Comparison of ENCODE assay signal across 9 cellular contexts in the genomic region with DNA sequence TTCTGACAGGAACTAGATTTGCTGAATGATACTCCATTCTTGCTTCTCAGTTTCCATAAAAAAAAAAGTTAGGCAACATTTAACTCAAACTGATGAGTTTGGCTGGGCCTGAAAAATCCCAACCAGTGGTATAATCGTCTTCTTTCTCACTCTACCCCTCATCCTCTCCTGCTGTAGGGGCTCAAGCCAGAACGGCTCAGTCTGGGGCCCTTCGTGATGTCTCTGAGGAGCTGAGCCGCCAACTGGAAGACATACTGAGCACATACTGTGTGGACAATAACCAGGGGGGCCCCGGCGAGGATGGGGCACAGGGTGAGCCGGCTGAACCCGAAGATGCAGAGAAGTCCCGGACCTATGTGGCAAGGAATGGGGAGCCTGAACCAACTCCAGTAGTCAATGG. TPM values are rescaled to one million over a fixed set of nuclear protein-coding genes. Genes with fewer than 3 reads are reported as not detected.
A peak's percentile ranks its signal among the peaks of the same experiment; 100 is the strongest.
DNase-seq lines count a peak whose midpoint lies in the region; ATAC-seq and TF ChIP-seq lines count a peak whose summit lies in the region.
"Had no signal": no experiment of that assay in that cellular context is flagged by ENCODE, and none has a peak within 500 bp of the region (broad histone marks: within the 10 kb centered on the region; RNA-seq: fewer than 3 reads in every experiment).

No MANE protein-coding gene starts in this region.

- peak overlapping the region; percentile 95 for H3K27ac Mint-ChIP-seq in HFFc6
- peak overlapping the region; percentile 94 to 99 (median 98) for H3K27ac Mint-ChIP-seq in brain

- H3K27ac ChIP-seq in 22Rv1 (peak overlapping the region; percentile 90), mucosa of rectum (ENCODE audit: low read depth in 2 of 2, low read length in 2 of 2) (no peak overlapping the region)

- H3K9ac ChIP-seq in mucosa of rectum (ENCODE audit: low read depth in 1 of 2, low read length in 2 of 2), result peak overlapping the region; percentile 86 to 91

- H3K4me3 ChIP-seq in mucosa of rectum (ENCODE audit: low read length in 2 of 2), result peak overlapping the region; percentile 84 to 86

- peaks cover 10% of the 10 kb centered on the region for H3K27me3 Mint-ChIP-seq in HFFc6 (ENCODE audit: insufficient read depth)
- H3K27me3 Mint-ChIP-seq in brain, result peaks cover 7% of the 10 kb centered on the region

- ATAC-seq in GM21367 (IDR thresholded peaks at IDR 0.05; ENCODE audit: unreplicated experiment) (no peak), GM19397 (IDR thresholded peaks at IDR 0.05; ENCODE audit: unreplicated experiment) (no peak)

- no peaks in the 10 kb centered on the region for H3K27me3 ChIP-seq in mucosa of rectum (ENCODE audit: control insufficient read depth in 2 of 2, insufficient read depth in 2 of 2, low read length in 2 of 2)

- H3K4me1 ChIP-seq in mucosa of rectum (ENCODE audit: control insufficient read depth in 2 of 2, insufficient read depth in 2 of 2, low read length in 2 of 2), result peaks cover 22 to 28% of the 10 kb centered on the region in 2 donors

- no peaks in the 10 kb centered on the region for H3K9me3 Mint-ChIP-seq in HFFc6
- no peaks in the 10 kb centered on the region for H3K9me3 Mint-ChIP-seq in brain

- H3K4me3 Mint-ChIP-seq in HFFc6 (peak overlapping the region; percentile 97), brain (peak overlapping the region; percentile 92 to 97 (median 97))

- in situ Hi-C loops in GM13976 (cut with MboI; ENCODE audit: low sequenced_read_pairs, unreplicated experiment), result no loop called here

- peaks cover 22 to 24% of the 10 kb centered on the region in 2 donors for H3K36me3 ChIP-seq in mucosa of rectum (ENCODE audit: control insufficient read depth in 2 of 2, insufficient read depth in 2 of 2, low read length in 2 of 2)

- H3K36me3 Mint-ChIP-seq in HFFc6 (ENCODE audit: low read depth) (peaks cover 41% of the 10 kb centered on the region), brain (peaks cover 45% of the 10 kb centered on the region)

- TF ChIP-seq CTCF in 22Rv1 (IDR thresholded peaks at IDR 0.05) (no peak), HFFc6 (IDR thresholded peaks at IDR 0.05) (no peak), brain (conservative IDR thresholded peaks at IDR 0.05) (no peak), GM13976 (IDR thresholded peaks at IDR 0.05; ENCODE audit: borderline replicate concordance, control extremely low read depth, extremely low read depth, insufficient read depth, missing control alignments) (no peak)

- H3K9me3 ChIP-seq in mucosa of rectum (ENCODE audit: control insufficient read depth in 2 of 2, low read length in 2 of 2), result no peaks in the 10 kb centered on the region

- H3K4me1 Mint-ChIP-seq in HFFc6 (ENCODE audit: low read depth) (peaks cover 53% of the 10 kb centered on the region), brain (peaks cover 60% of the 10 kb centered on the region)

- DNase-seq in HFFc6 (no peak), GM19240 (ENCODE audit: insufficient read length, low spot score) (no peak), GM13976 (ENCODE audit: low spot score) (no peak)

RNA-seq across cellular contexts. Expression of gene TXLNA, which starts 1.6 kb away (rescaled TPM):
- total RNA-seq in HFFc6 (2021; fragmentation: NEBNext Ultra II Directional; extraction: Animal tissue kit (Norgen Biotek cat#: 25700)), result 10 to 100 TPM; 89.4 to 95.2 (median 93.0) TPM
- 36.3 TPM for polyA plus RNA-seq in brain (ENCODE audit: insufficient read depth, low read depth, low replicate concordance)

RNA-seq across cellular contexts. Expression of gene CCDC28B, which starts 19.3 kb away (rescaled TPM):
- 10 to 100 TPM; 12.5 to 15.7 (median 15.3) TPM for total RNA-seq in HFFc6 (2021; fragmentation: NEBNext Ultra II Directional; extraction: Animal tissue kit (Norgen Biotek cat#: 25700))
- polyA plus RNA-seq in brain (ENCODE audit: insufficient read depth, low read depth, low replicate concordance), result 104 TPM

RNA-seq across cellular contexts. Expression of gene IQCC, which starts 24.4 kb away (rescaled TPM):
- 1 to 10 TPM in 5 of 6 experiments, under 1 TPM in 1; 0.81 to 2.4 (median 2.2) TPM for total RNA-seq in HFFc6 (2021; fragmentation: NEBNext Ultra II Directional; extraction: Animal tissue kit (Norgen Biotek cat#: 25700))
- 8.3 TPM for polyA plus RNA-seq in brain (ENCODE audit: insufficient read depth, low read depth, low replicate concordance)

RNA-seq across cellular contexts. Expression of gene DCDC2B, which starts 27.8 kb away (rescaled TPM):
- not detected for total RNA-seq in HFFc6 (2021; fragmentation: NEBNext Ultra II Directional; extraction: Animal tissue kit (Norgen Biotek cat#: 25700))
- not detected for polyA plus RNA-seq in brain (ENCODE audit: insufficient read depth, low read depth, low replicate concordance)
- total RNA-seq: T-helper 2 cell treated with Interferon-gamma antibody and Interleukin-4, amounts not matched to agents 100 ng/mL and 5 ng/mL, for 36 hours had no signal

RNA-seq across cellular contexts. Expression of gene TMEM234, which starts 41.1 kb away (rescaled TPM):
- total RNA-seq in HFFc6 (2021; fragmentation: NEBNext Ultra II Directional; extraction: Animal tissue kit (Norgen Biotek cat#: 25700)), result 10 to 100 TPM; 18.5 to 23.7 (median 20.3) TPM
- 9.2 TPM for polyA plus RNA-seq in brain (ENCODE audit: insufficient read depth, low read depth, low replicate concordance)
